10 cellular contexts compared by ENCODE assay signal in genomic region chr10:24622781-24623301, GRCh38.
DNase-seq lines count a peak whose midpoint lies in the region; ATAC-seq and TF ChIP-seq lines count a peak whose summit lies in the region.
"Had no signal": no experiment of that assay in that cellular context is flagged by ENCODE, and none has a peak within 500 bp of the region (broad histone marks: within the 10 kb centered on the region; RNA-seq: fewer than 3 reads in every experiment).

No MANE protein-coding gene starts in this region.

- H3K4me1 ChIP-seq in upper lobe of right lung (no peaks in the 10 kb centered on the region), body of pancreas (no peaks in the 10 kb centered on the region)

- H3K36me3 ChIP-seq in upper lobe of right lung (peaks cover 19% of the 10 kb centered on the region), body of pancreas (replicated peaks in 1 of 2; ENCODE audit: insufficient read depth in 1 of 2, low read depth in 2 of 2) (peaks cover 0 to 4% of the 10 kb centered on the region in 2 donors)

- no peaks in the 10 kb centered on the region for H3K27me3 Mint-ChIP-seq in natural killer cell (ENCODE audit: low read depth in 2 of 2)
- no peaks in the 10 kb centered on the region for H3K27me3 Mint-ChIP-seq in natural killer cell treated with Interleukin-12 subunit alpha and Interleukin-12 subunit beta and Interleukin-15 and Interleukin-18, amount 100 ng/mL, for 72 hours
- no peaks in the 10 kb centered on the region for H3K27me3 Mint-ChIP-seq in effector memory CD8-positive, alpha-beta T cell

- ATAC-seq in natural killer cell: no peak
- ATAC-seq in natural killer cell treated with Interleukin-12 subunit alpha and Interleukin-12 subunit beta and Interleukin-15 and Interleukin-18, amount 100 ng/mL, for 72 hours: no peak
- ATAC-seq in effector memory CD8-positive, alpha-beta T cell (replicated peaks): peak; percentile 55
- ATAC-seq in upper lobe of right lung: no peak
- ATAC-seq in body of pancreas: no peak

- H3K9me3 ChIP-seq in upper lobe of right lung (no peaks in the 10 kb centered on the region), body of pancreas (no peaks in the 10 kb centered on the region)

- H3K4me1 Mint-ChIP-seq in natural killer cell: peaks cover 9 to 12% of the 10 kb centered on the region in 2 donors
- peaks cover 6 to 12% of the 10 kb centered on the region in 2 donors for H3K4me1 Mint-ChIP-seq in natural killer cell treated with Interleukin-12 subunit alpha and Interleukin-12 subunit beta and Interleukin-15 and Interleukin-18, amount 100 ng/mL, for 72 hours (ENCODE audit: low read depth in 2 of 2)
- H3K4me1 Mint-ChIP-seq in effector memory CD8-positive, alpha-beta T cell (ENCODE audit: low read depth in 2 of 2): peaks cover 4 to 8% of the 10 kb centered on the region in 2 donors

- H3K27ac Mint-ChIP-seq in natural killer cell: peak overlapping the region; percentile 1 to 17
- peak overlapping the region in 1 of 2 donors; percentile 52 for H3K27ac Mint-ChIP-seq in natural killer cell treated with Interleukin-12 subunit alpha and Interleukin-12 subunit beta and Interleukin-15 and Interleukin-18, amount 100 ng/mL, for 72 hours
- peak overlapping the region; percentile 41 to 56 for H3K27ac Mint-ChIP-seq in effector memory CD8-positive, alpha-beta T cell

- H3K4me3 Mint-ChIP-seq in natural killer cell: peak overlapping the region; percentile 14
- H3K4me3 Mint-ChIP-seq in natural killer cell treated with Interleukin-12 subunit alpha and Interleukin-12 subunit beta and Interleukin-15 and Interleukin-18, amount 100 ng/mL, for 72 hours: no peak overlapping the region
- peak overlapping the region in 1 of 2 donors; percentile 19 for H3K4me3 Mint-ChIP-seq in effector memory CD8-positive, alpha-beta T cell

- H3K36me3 Mint-ChIP-seq in natural killer cell: no peaks in the 10 kb centered on the region
- H3K36me3 Mint-ChIP-seq in natural killer cell treated with Interleukin-12 subunit alpha and Interleukin-12 subunit beta and Interleukin-15 and Interleukin-18, amount 100 ng/mL, for 72 hours: no peaks in the 10 kb centered on the region
- no peaks in the 10 kb centered on the region for H3K36me3 Mint-ChIP-seq in effector memory CD8-positive, alpha-beta T cell (ENCODE audit: insufficient read depth)

- DNase-seq in natural killer cell: no peak
- DNase-seq in natural killer cell treated with Interleukin-12 subunit alpha and Interleukin-12 subunit beta and Interleukin-15 and Interleukin-18, amount 100 ng/mL, for 72 hours (ENCODE audit: low spot score): no peak
- peak; percentile 40 for DNase-seq in SK-MEL-5 (ENCODE audit: low read depth, low spot score)
- no peak for DNase-seq in effector memory CD8-positive, alpha-beta T cell
- no peak for DNase-seq in upper lobe of right lung
- no peak for DNase-seq in Kasumi-1 (lab: John Stamatoyannopoulos, UW)
- DNase-seq in body of pancreas: no peak
- no peak for DNase-seq in amniotic stem cell (lab: John Stamatoyannopoulos, UW)
- DNase-seq: activated CD8-positive, alpha-beta memory T cell treated with anti-CD3 and anti-CD28 coated beads, Interleukin-2, amount 50 U/mL, for 48 hours had no signal

- in situ Hi-C loops in SK-MEL-5 (cut with HindIII; ENCODE audit: low pct_unique_long_range_greater_than_20kb, low sequenced_read_pairs): no loop called here

- TF ChIP-seq CTCF in natural killer cell (IDR thresholded peaks at IDR 0.05): no peak
- no peak for TF ChIP-seq CTCF in upper lobe of right lung (IDR thresholded peaks at IDR 0.05)
- TF ChIP-seq CTCF in body of pancreas (IDR thresholded peaks at IDR 0.05): no peak

- H3K27me3 ChIP-seq in upper lobe of right lung: no peaks in the 10 kb centered on the region
- H3K27me3 ChIP-seq in body of pancreas: no peaks in the 10 kb centered on the region

- no peak for TF ChIP-seq POLR2A in body of pancreas (IDR thresholded peaks at IDR 0.05)

- H3K9me3 Mint-ChIP-seq in natural killer cell: no peaks in the 10 kb centered on the region
- H3K9me3 Mint-ChIP-seq in natural killer cell treated with Interleukin-12 subunit alpha and Interleukin-12 subunit beta and Interleukin-15 and Interleukin-18, amount 100 ng/mL, for 72 hours: no peaks in the 10 kb centered on the region
- no peaks in the 10 kb centered on the region for H3K9me3 Mint-ChIP-seq in effector memory CD8-positive, alpha-beta T cell

- H3K4me3 ChIP-seq in upper lobe of right lung (no peak overlapping the region), body of pancreas (no peak overlapping the region)

- 53 to 66% methylated on average over 4 of the region's 4 CpGs for WGBS in body of pancreas, 2 donors

- intact Hi-C loops in natural killer cell (cut with micrococcal nuclease) (no loop called here), upper lobe of right lung (cut with DNase I) (no loop called here), body of pancreas (cut with DNase I) (no loop called here)

- peak overlapping the region; percentile 4 for H3K27ac ChIP-seq in upper lobe of right lung
- H3K27ac ChIP-seq in body of pancreas: no peak overlapping the region
- H3K27ac ChIP-seq: HL-60 had no signal
